In the genomic region with DNA sequence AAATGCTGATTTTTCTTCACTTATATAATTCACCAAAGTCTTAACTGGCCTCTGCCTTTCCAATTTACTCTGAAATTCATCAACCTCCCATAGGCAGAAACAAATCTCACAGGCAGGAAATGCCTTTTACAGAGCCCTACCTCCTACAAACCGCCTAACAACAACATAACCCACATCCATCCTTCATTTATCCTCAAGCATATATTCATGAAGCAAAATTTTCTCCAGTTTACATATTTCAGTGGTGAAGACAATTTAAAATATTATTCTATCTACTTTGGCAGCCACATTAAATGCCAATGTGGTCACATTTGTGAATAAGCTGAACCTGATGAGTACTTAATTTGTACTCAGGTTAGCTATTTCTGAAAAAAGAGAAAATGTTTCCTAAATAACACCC, we compare ENCODE assay signal across 27 cellular contexts.
"Had no signal": no experiment of that assay in that cellular context is flagged by ENCODE, and none has a peak within 500 bp of the region (broad histone marks: within the 10 kb centered on the region; RNA-seq: fewer than 3 reads in every experiment).

No MANE protein-coding gene starts in this region.

- DNase-seq: colonic mucosa; dorsolateral prefrontal cortex; effector memory CD4-positive, alpha-beta T cell; foreskin keratinocyte; kidney; left cardiac atrium; left ventricle myocardium inferior; lower lobe of right lung; midbrain; nephron progenitor cell; psoas muscle; spleen; stimulated activated CD4-positive, alpha-beta T cell treated with anti-CD3 and anti-CD28 coated beads, Interleukin-15, amount 100 ng/mL, for 24 hours; stimulated activated CD4-positive, alpha-beta T cell treated with anti-CD3 and anti-CD28 coated beads, Interleukin-1b, Interleukin-23, amount 100 ng/mL, for 48 hours; stimulated activated CD4-positive, alpha-beta T cell treated with anti-CD3 and anti-CD28 coated beads, Interleukin-4, amount 100 ng/mL, for 24 hours; stimulated activated naive B cell treated with anti-CD40 and anti-IgM and Interleukin-4, amounts not matched to agents 10 μg/mL and 1 μg/mL and 100 μg/mL, for 72 hours; stimulated activated naive CD8-positive, alpha-beta T cell treated with anti-CD3 and anti-CD28 coated beads, Interleukin-15, amount 100 ng/mL, for 72 hours; testis; upper lobe of right lung had no signal

- H3K4me1 ChIP-seq: colonic mucosa, foreskin keratinocyte, lower lobe of right lung, psoas muscle, spleen, upper lobe of right lung, vagina had no signal

- H3K4me1 Mint-ChIP-seq: memory B cell had no signal

- H3K4me3 Mint-ChIP-seq: memory B cell; nephron progenitor cell; stimulated activated naive B cell treated with anti-CD40 and anti-IgM and Interleukin-4, amounts not matched to agents 10 μg/mL and 1 μg/mL and 100 μg/mL, for 72 hours; stimulated activated naive CD8-positive, alpha-beta T cell treated with anti-CD3 and anti-CD28 coated beads, Interleukin-15, amount 100 ng/mL, for 72 hours had no signal

- H3K27ac Mint-ChIP-seq: memory B cell; nephron progenitor cell; stimulated activated naive B cell treated with anti-CD40 and anti-IgM and Interleukin-4, amounts not matched to agents 10 μg/mL and 1 μg/mL and 100 μg/mL, for 72 hours; stimulated activated naive CD8-positive, alpha-beta T cell treated with anti-CD3 and anti-CD28 coated beads, Interleukin-15, amount 100 ng/mL, for 72 hours had no signal

- H3K27me3 ChIP-seq: colonic mucosa, dorsolateral prefrontal cortex, esophagus muscularis mucosa, foreskin keratinocyte, hepatocyte, neutrophil, spleen, testis, tibial nerve, upper lobe of right lung, vagina had no signal

- H3K4me3 ChIP-seq: colonic mucosa, dorsolateral prefrontal cortex, esophagus muscularis mucosa, hepatocyte, left ventricle myocardium inferior, lower lobe of right lung, psoas muscle, spleen, testis, tibial nerve, upper lobe of right lung, vagina had no signal

- ATAC-seq: foreskin keratinocyte; left cardiac atrium; lower lobe of right lung; psoas muscle; sciatic nerve; stimulated activated naive B cell treated with anti-CD40 and anti-IgM and Interleukin-4, amounts not matched to agents 10 μg/mL and 1 μg/mL and 100 μg/mL, for 72 hours; stimulated activated naive CD8-positive, alpha-beta T cell treated with anti-CD3 and anti-CD28 coated beads, Interleukin-15, amount 100 ng/mL, for 72 hours; upper lobe of right lung had no signal

- H3K27me3 Mint-ChIP-seq: memory B cell; stimulated activated naive B cell treated with anti-CD40 and anti-IgM and Interleukin-4, amounts not matched to agents 10 μg/mL and 1 μg/mL and 100 μg/mL, for 72 hours; stimulated activated naive CD8-positive, alpha-beta T cell treated with anti-CD3 and anti-CD28 coated beads, Interleukin-15, amount 100 ng/mL, for 72 hours had no signal

- H3K36me3 ChIP-seq: colonic mucosa, neutrophil had no signal

- H3K9me3 Mint-ChIP-seq: stimulated activated naive CD8-positive, alpha-beta T cell treated with anti-CD3 and anti-CD28 coated beads, Interleukin-15, amount 100 ng/mL, for 72 hours had no signal

- H3K9me3 ChIP-seq: colonic mucosa, esophagus muscularis mucosa, lower lobe of right lung, neutrophil, psoas muscle, spleen, testis, upper lobe of right lung, vagina had no signal

- H3K27ac ChIP-seq: colonic mucosa, dorsolateral prefrontal cortex, epithelial cell of prostate, esophagus muscularis mucosa, foreskin keratinocyte, hepatocyte, left ventricle myocardium inferior, lower lobe of right lung, neutrophil, psoas muscle, spleen, testis, tibial nerve, upper lobe of right lung, vagina had no signal
